Comparison of ENCODE assay signal across 9 cellular contexts in genomic region chr19:14248578-14249011, GRCh38. TPM values are rescaled to one million over a fixed set of nuclear protein-coding genes. Genes with fewer than 3 reads are reported as not detected.
A peak's percentile ranks its signal among the peaks of the same experiment; 100 is the strongest.
DNase-seq lines count a peak whose midpoint lies in the region; ATAC-seq, FAIRE-seq and TF ChIP-seq lines count a peak whose summit lies in the region.
"Had no signal": no experiment of that assay in that cellular context is flagged by ENCODE, and none has a peak within 500 bp of the region (broad histone marks: within the 10 kb centered on the region; RNA-seq: fewer than 3 reads in every experiment).

No MANE protein-coding gene starts in this region.

- peak overlapping the region; percentile 26 for H3K27ac Mint-ChIP-seq in T-helper 2 cell treated with Interferon-gamma antibody and Interleukin-4, amounts not matched to agents 5 μg/mL and 100 μg/mL, for 36 hours

- TF ChIP-seq CTCF in left lung (IDR thresholded peaks at IDR 0.05), result no peak

- FAIRE-seq in GM19239 (lab: Jason Lieb, UNC), result no peak

- no peak overlapping the region for H3K27ac ChIP-seq in left lung
- H3K27ac ChIP-seq: epithelial cell of prostate had no signal

- peak overlapping the region; percentile 9 for H3K4me3 Mint-ChIP-seq in T-helper 2 cell treated with Interferon-gamma antibody and Interleukin-4, amounts not matched to agents 5 μg/mL and 100 μg/mL, for 36 hours

- peaks cover 5% of the 10 kb centered on the region for H3K4me1 Mint-ChIP-seq in T-helper 2 cell treated with Interferon-gamma antibody and Interleukin-4, amounts not matched to agents 5 μg/mL and 100 μg/mL, for 36 hours (ENCODE audit: low read depth)

- no peaks in the 10 kb centered on the region for H3K9me3 Mint-ChIP-seq in T-helper 2 cell treated with Interferon-gamma antibody and Interleukin-4, amounts not matched to agents 5 μg/mL and 100 μg/mL, for 36 hours

- H3K4me3 ChIP-seq in left lung, result peak overlapping the region; percentile 35 to 42

- H3K36me3 ChIP-seq in left lung, result no peaks in the 10 kb centered on the region

- DNase-seq in Right ventricle myocardium inferior (ENCODE audit: missing footprints) (no peak), cardiac septum (ENCODE audit: low spot score) (no peak), left lung (peak in 1 of 2 donors; percentile 33), GM19239 (ENCODE audit: insufficient read length, low spot score) (no peak)
- DNase-seq in T-helper 2 cell treated with Interferon-gamma antibody and Interleukin-4, amounts not matched to agents 5 μg/mL and 100 μg/mL, for 36 hours (ENCODE audit: low spot score), result no peak
- peak; percentile 28 for DNase-seq in central memory CD4-positive, alpha-beta T cell
- peak; percentile 21 to 45 for DNase-seq in stimulated activated CD4-positive, alpha-beta T cell treated with anti-CD3 and anti-CD28 coated beads, Interleukin-2, amount 100 ng/mL, for 48 hours

- H3K36me3 Mint-ChIP-seq in T-helper 2 cell treated with Interferon-gamma antibody and Interleukin-4, amounts not matched to agents 5 μg/mL and 100 μg/mL, for 36 hours (ENCODE audit: low read depth), result no peaks in the 10 kb centered on the region

- H3K9me3 ChIP-seq in left lung, result no peaks in the 10 kb centered on the region

- peaks cover 0 to 46% of the 10 kb centered on the region in 2 donors for H3K27me3 ChIP-seq in left lung

- ATAC-seq in Right ventricle myocardium inferior, result peak; percentile 57
- ATAC-seq in left lung, result peak; percentile 75
- ATAC-seq in HG02870 (IDR thresholded peaks at IDR 0.05; ENCODE audit: unreplicated experiment), result no peak

- peaks cover 0 to 18% of the 10 kb centered on the region in 2 donors for H3K4me1 ChIP-seq in left lung

- intact Hi-C loops in Right ventricle myocardium inferior (cut with DNase I), result no loop called here
- intact Hi-C loops in cardiac septum (cut with DNase I), result no loop called here
- intact Hi-C loops in left lung (cut with DNase I), result no loop called here

- peaks cover 10% of the 10 kb centered on the region for H3K27me3 Mint-ChIP-seq in T-helper 2 cell treated with Interferon-gamma antibody and Interleukin-4, amounts not matched to agents 5 μg/mL and 100 μg/mL, for 36 hours (ENCODE audit: low read depth)

RNA-seq across cellular contexts. Expression of gene ADGRL1, which starts 42.6 kb away (rescaled TPM):
- total RNA-seq in Right ventricle myocardium inferior, result 27.0 TPM
- total RNA-seq in cardiac septum, result 7.9 TPM
- total RNA-seq in left lung, result 10 to 100 TPM; 26.4 to 26.7 TPM

Comparison
In these comparisons a context has a peak if more than half of its experiments do, and no peak if none do; other contexts are left out.
1. DNase-seq: peak in central memory CD4-positive, alpha-beta T cell (single experiment) and stimulated activated CD4-positive, alpha-beta T cell treated with anti-CD3 and anti-CD28 coated beads, Interleukin-2, amount 100 ng/mL, for 48 hours (2 of 2); none in Right ventricle myocardium inferior (single experiment), cardiac septum (single experiment), T-helper 2 cell treated with Interferon-gamma antibody and Interleukin-4, amounts not matched to agents 5 μg/mL and 100 μg/mL, for 36 hours (single experiment) and GM19239 (single experiment).